ENCODE assay signal across 6 cellular contexts in the genomic region with DNA sequence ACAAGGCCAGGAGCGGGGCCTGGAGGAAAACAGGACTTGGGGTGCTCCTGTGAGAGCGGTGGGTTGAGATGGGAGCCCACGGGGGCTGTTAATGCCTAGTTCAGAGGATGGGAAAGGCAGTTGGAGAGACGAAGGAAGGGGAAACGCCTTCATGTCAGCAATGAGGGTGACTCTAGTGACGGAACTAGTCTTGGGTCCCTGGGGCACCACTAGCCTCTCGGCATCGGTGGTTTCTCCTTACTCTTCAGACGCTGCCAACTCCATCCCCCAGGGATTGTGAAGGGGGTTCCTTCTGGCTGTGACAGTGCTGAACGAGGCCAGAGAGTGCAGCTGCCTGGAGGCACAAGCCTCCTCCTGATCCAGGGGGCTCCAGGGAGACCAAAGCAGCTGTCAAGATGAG. TPM values are rescaled to one million over a fixed set of nuclear protein-coding genes. Genes with fewer than 3 reads are reported as not detected.
DNase-seq lines count a peak whose midpoint lies in the region; ATAC-seq and TF ChIP-seq lines count a peak whose summit lies in the region.

No MANE protein-coding gene starts in this region.

- 4 to 5% methylated on average over 10 of the region's 10 CpGs for WGBS in heart right ventricle, 2 donors
- 20 to 21% methylated on average over 1 to 10 of the region's 10 CpGs for WGBS in transverse colon (ENCODE audit: low coverage in 1 of 2), 2 donors

- no peak for DNase-seq in activated T-cell treated with anti-CD3 and anti-CD28 coated beads, Interleukin-2, amount 50 U/mL, for 4 hours
- DNase-seq in activated T-cell treated with anti-CD3 and anti-CD28 coated beads, Interleukin-2, amount 50 U/mL, for 1 hour, result no peak
- DNase-seq in heart right ventricle (no peak), transverse colon (no peak), NOMO-1 treated with dmso at 0.1 percent for 144 hours (lab: John Stamatoyannopoulos, UW; ENCODE audit: unreplicated experiment) (no peak)

- H3K4me1 Mint-ChIP-seq in activated T-cell treated with anti-CD3 and anti-CD28 coated beads, Interleukin-2, amount 50 U/mL, for 4 hours (ENCODE audit: low read depth), result peaks cover 39% of the 10 kb centered on the region

- H3K27ac ChIP-seq in heart right ventricle (peak overlapping the region; percentile 83 to 98 (median 95)), transverse colon (peak overlapping the region; percentile 93 to 97 (median 94))

- intact Hi-C loops in heart right ventricle (cut with DNase I) (loop anchor here in 8 of 10 donors (5.0 to 10.0 kb wide), 4 partner anchors 46 to 81 kb away; partner anchors contain the start of genes GP1BA (in 2 of the 8), RNF167 (in 2 of the 8) and SLC25A11 (in 2 of the 8)), transverse colon (cut with DNase I; ENCODE audit: low total_unique reads) (loop anchor here (10.0 kb wide), 1 partner anchor 53 kb away; the partner anchor contains the start of gene GP1BA)

- no peaks in the 10 kb centered on the region for H3K9me3 ChIP-seq in heart right ventricle
- no peaks in the 10 kb centered on the region for H3K9me3 ChIP-seq in transverse colon

- TF ChIP-seq POLR2A in transverse colon (IDR thresholded peaks at IDR 0.05), result no peak

- in situ Hi-C loops in transverse colon (cut with MboI; ENCODE audit: low pct_ligation_motif_present in 1 of 4, low pct_unique_long_range_greater_than_20kb in 1 of 4, low sequenced_read_pairs in 3 of 4), result loop anchor here in 1 of 4 donors (5.0 kb wide), 1 partner anchor 76 kb away; no protein-coding TSS in a partner anchor

- H3K27me3 ChIP-seq in heart right ventricle, result no peaks in the 10 kb centered on the region
- H3K27me3 ChIP-seq in transverse colon, result no peaks in the 10 kb centered on the region

- H3K4me3 ChIP-seq in heart right ventricle (peak overlapping the region; percentile 61 to 97 (median 89)), transverse colon (peak overlapping the region; percentile 66 to 91 (median 84))

- peaks cover 5 to 36% (median 26%) of the 10 kb centered on the region in 9 donors for H3K4me1 ChIP-seq in heart right ventricle
- H3K4me1 ChIP-seq in transverse colon, result peaks cover 13 to 28% (median 27%) of the 10 kb centered on the region in 4 donors

- peak in 1 of 2 donors; percentile 9 for ATAC-seq in activated T-cell treated with anti-CD3 and anti-CD28 coated beads, Interleukin-2, amount 50 U/mL, for 4 hours
- ATAC-seq in heart right ventricle (peak in 6 of 8 donors; percentile 2 to 47 (median 8)), HG03469 (IDR thresholded peaks at IDR 0.05; ENCODE audit: unreplicated experiment) (no peak)

- H3K36me3 ChIP-seq in heart right ventricle, result peaks cover 0 to 25% (median 3%) of the 10 kb centered on the region in 9 donors
- H3K36me3 ChIP-seq in transverse colon, result no peaks in the 10 kb centered on the region

- no peaks in the 10 kb centered on the region for H3K9me3 Mint-ChIP-seq in activated T-cell treated with anti-CD3 and anti-CD28 coated beads, Interleukin-2, amount 50 U/mL, for 4 hours

- TF ChIP-seq CTCF in heart right ventricle (IDR thresholded peaks at IDR 0.05), result no peak
- TF ChIP-seq CTCF in transverse colon (IDR thresholded peaks at IDR 0.05), result no peak

- no peaks in the 10 kb centered on the region for H3K27me3 Mint-ChIP-seq in activated T-cell treated with anti-CD3 and anti-CD28 coated beads, Interleukin-2, amount 50 U/mL, for 4 hours (ENCODE audit: low read depth)

- H3K36me3 Mint-ChIP-seq in activated T-cell treated with anti-CD3 and anti-CD28 coated beads, Interleukin-2, amount 50 U/mL, for 4 hours (ENCODE audit: insufficient read depth), result peaks cover 4% of the 10 kb centered on the region

- TF ChIP-seq EP300 in transverse colon (IDR thresholded peaks at IDR 0.05; ENCODE audit: low read depth), result no peak

- peak overlapping the region; percentile 92 for H3K4me3 Mint-ChIP-seq in activated T-cell treated with anti-CD3 and anti-CD28 coated beads, Interleukin-2, amount 50 U/mL, for 4 hours

RNA-seq across cellular contexts. Expression of gene CAMTA2, which starts 0.7 kb away (rescaled TPM):
- 100 to 1,000 TPM in 2 of 3 donors, 10 to 100 TPM in 1; 87.8 to 141 (median 101) TPM for total RNA-seq in activated T-cell treated with anti-CD3 and anti-CD28 coated beads, Interleukin-2, amount 50 U/mL, for 4 hours
- total RNA-seq in heart right ventricle (10 to 100 TPM; 26.0 to 42.0 (median 33.7) TPM), transverse colon (10 to 100 TPM; 35.9 to 71.8 (median 51.8) TPM)
- polyA plus RNA-seq in heart right ventricle, result 10 to 100 TPM; 43.1 to 74.3 TPM

RNA-seq across cellular contexts. Expression of gene INCA1, which starts 9.2 kb away (rescaled TPM):
- under 1 TPM in 2 of 3 donors, not detected in 1; 0.16 to 0.30 TPM for total RNA-seq in activated T-cell treated with anti-CD3 and anti-CD28 coated beads, Interleukin-2, amount 50 U/mL, for 4 hours
- 1 to 10 TPM; 1.8 to 2.9 (median 2.2) TPM for total RNA-seq in heart right ventricle
- 1 to 10 TPM in 1 of 2 donors, under 1 TPM in 1; 0.83 to 7.8 TPM for polyA plus RNA-seq in heart right ventricle
- 1 to 10 TPM in 2 of 4 donors, not detected in 2; 1.8 to 2.2 TPM for total RNA-seq in transverse colon

RNA-seq across cellular contexts. Expression of gene KIF1C, which starts 9.6 kb away (rescaled TPM):
- 10 to 100 TPM; 42.7 to 49.9 (median 49.4) TPM for total RNA-seq in activated T-cell treated with anti-CD3 and anti-CD28 coated beads, Interleukin-2, amount 50 U/mL, for 4 hours
- total RNA-seq in heart right ventricle (100 to 1,000 TPM; 565 to 826 (median 598) TPM), transverse colon (100 to 1,000 TPM; 106 to 125 (median 114) TPM)
- 100 to 1,000 TPM; 141 to 158 TPM for polyA plus RNA-seq in heart right ventricle

RNA-seq across cellular contexts. Expression of gene SPAG7, which starts 20.6 kb away (rescaled TPM):
- total RNA-seq in activated T-cell treated with anti-CD3 and anti-CD28 coated beads, Interleukin-2, amount 50 U/mL, for 4 hours, result 10 to 100 TPM; 47.7 to 67.4 (median 56.9) TPM
- total RNA-seq in heart right ventricle, result 100 to 1,000 TPM in 9 of 10 donors, 10 to 100 TPM in 1; 95.5 to 189 (median 135) TPM
- 100 to 1,000 TPM; 134 to 157 TPM for polyA plus RNA-seq in heart right ventricle
- 10 to 100 TPM in 3 of 4 donors, 1 to 10 TPM in 1; 8.2 to 64.7 (median 47.4) TPM for total RNA-seq in transverse colon

RNA-seq across cellular contexts. Expression of gene ENO3, which starts 37.2 kb away (rescaled TPM):
- total RNA-seq in activated T-cell treated with anti-CD3 and anti-CD28 coated beads, Interleukin-2, amount 50 U/mL, for 4 hours, result 10 to 100 TPM; 25.8 to 26.9 (median 26.0) TPM
- 1,000 to 10,000 TPM in 2 of 10 donors, 100 to 1,000 TPM in 8; 609 to 1,418 (median 746) TPM for total RNA-seq in heart right ventricle
- polyA plus RNA-seq in heart right ventricle, result 1,000 to 10,000 TPM in 1 of 2 donors, 100 to 1,000 TPM in 1; 143 to 1,668 TPM
- 100 to 1,000 TPM in 1 of 4 donors, 10 to 100 TPM in 1, 1 to 10 TPM in 2; 2.5 to 211 (median 12.9) TPM for total RNA-seq in transverse colon

Comparison
In these comparisons a context has a peak if more than half of its experiments do, and no peak if none do; other contexts are left out.
1. RNA of gene KIF1C, which starts 9.6 kb away (total RNA-seq): 565 to 826 TPM in heart right ventricle; 106 to 125 TPM in transverse colon and 42.7 to 49.9 TPM in activated T-cell treated with anti-CD3 and anti-CD28 coated beads, Interleukin-2, amount 50 U/mL, for 4 hours; every median in the first group is over 4 times any median in the second.